Comparison of ENCODE assay signal across 12 cellular contexts in genomic region chr12:14883663-14884062, GRCh38. TPM values are rescaled to one million over a fixed set of nuclear protein-coding genes. Genes with fewer than 3 reads are reported as not detected.
DNase-seq lines count a peak whose midpoint lies in the region; ATAC-seq and TF ChIP-seq lines count a peak whose summit lies in the region.
"Had no signal": no experiment of that assay in that cellular context is flagged by ENCODE, and none has a peak within 500 bp of the region (broad histone marks: within the 10 kb centered on the region; RNA-seq: fewer than 3 reads in every experiment).

No MANE protein-coding gene starts in this region.

- H3K4me3 Mint-ChIP-seq in activated CD8-positive, alpha-beta T cell treated with anti-CD3 and anti-CD28 coated beads for 36 hours, result no peak overlapping the region

- no peak overlapping the region for H3K27ac Mint-ChIP-seq in activated CD8-positive, alpha-beta T cell treated with anti-CD3 and anti-CD28 coated beads for 36 hours

- DNase-seq in heart left ventricle (no peak), Right ventricle myocardium inferior (ENCODE audit: missing footprints) (no peak), esophagus muscularis mucosa (ENCODE audit: extremely low spot score) (no peak), trophoblast cell (no peak), foreskin melanocyte (no peak), left colon (no peak), RPMI8226 (no peak)
- no peak for DNase-seq in activated CD8-positive, alpha-beta T cell treated with anti-CD3 and anti-CD28 coated beads for 36 hours
- DNase-seq: NCI-H1048 had no signal

- no peak overlapping the region for H3K4me2 ChIP-seq in trophoblast cell (ENCODE audit: low read length)

- no peak overlapping the region for H4K91ac ChIP-seq in trophoblast cell (ENCODE audit: low read depth, low read length)

- H2AK5ac ChIP-seq in trophoblast cell (ENCODE audit: low read length), result no peak overlapping the region

- H3K18ac ChIP-seq in trophoblast cell (ENCODE audit: low read length), result no peak overlapping the region

- H2BK5ac ChIP-seq in trophoblast cell (ENCODE audit: low read depth, low read length, poor library complexity), result no peak overlapping the region

- 67 to 82% (median 74%) methylated on average over 10 of the region's 10 CpGs for WGBS in heart left ventricle, 4 donors
- 59% methylated on average over 10 of the region's 10 CpGs for WGBS in esophagus muscularis mucosa
- WGBS in trophoblast cell (ENCODE audit: extremely low coverage, insufficient coverage, insufficient read length), result no CpG with 5 or more reads among the region's 10 CpGs

- no peaks in the 10 kb centered on the region for H3K79me1 ChIP-seq in trophoblast cell (ENCODE audit: low read length)

- H3K27ac ChIP-seq in heart left ventricle, result peak overlapping the region; percentile 50 to 89 (median 79)
- H3K27ac ChIP-seq in esophagus muscularis mucosa (replicated peaks in 1 of 4), result peak overlapping the region; percentile 81 to 87 (median 86)
- no peak overlapping the region for H3K27ac ChIP-seq in trophoblast cell (ENCODE audit: low read depth, low read length)

- no peak overlapping the region for H2BK12ac ChIP-seq in trophoblast cell (ENCODE audit: low read length)

- no peaks in the 10 kb centered on the region for H3K9me3 Mint-ChIP-seq in activated CD8-positive, alpha-beta T cell treated with anti-CD3 and anti-CD28 coated beads for 36 hours

- H3K79me2 ChIP-seq in trophoblast cell (ENCODE audit: control insufficient read depth, insufficient read depth, low read length, poor library complexity), result no peaks in the 10 kb centered on the region

- CTCF ChIA-PET in activated CD8-positive, alpha-beta T cell treated with anti-CD3 and anti-CD28 coated beads for 36 hours (lab: Charles Lee), result interaction anchor here (0.6 to 2.4 kb wide), 5 partner anchors 10 to 55 kb away, joined by 3 to 10 read pairs (median 3); partner anchors contain the start of gene ERP27

- peaks cover 32% of the 10 kb centered on the region for H3K4me1 Mint-ChIP-seq in activated CD8-positive, alpha-beta T cell treated with anti-CD3 and anti-CD28 coated beads for 36 hours (ENCODE audit: low read depth)

- TF ChIP-seq POLR2A in heart left ventricle (IDR thresholded peaks at IDR 0.05) (no peak), esophagus muscularis mucosa (IDR thresholded peaks at IDR 0.05; ENCODE audit: low read depth) (no peak)

- H3K23ac ChIP-seq in trophoblast cell (ENCODE audit: low read length), result no peak overlapping the region

- no peak overlapping the region for H3K14ac ChIP-seq in trophoblast cell (ENCODE audit: low read length)

- POLR2A ChIA-PET in activated CD8-positive, alpha-beta T cell treated with anti-CD3 and anti-CD28 coated beads for 36 hours (lab: Charles Lee), result interaction anchor here (1.4 to 1.5 kb wide), 2 partner anchors 27 to 72 kb away, joined by 3 read pairs; no protein-coding TSS in a partner anchor

- peaks cover 0 to 37% (median 10%) of the 10 kb centered on the region in 9 donors for H3K36me3 ChIP-seq in heart left ventricle
- H3K36me3 ChIP-seq in esophagus muscularis mucosa, result peaks cover 10 to 19% (median 14%) of the 10 kb centered on the region in 4 donors
- H3K36me3 ChIP-seq in trophoblast cell (ENCODE audit: control insufficient read depth in 1 of 2, insufficient read depth in 2 of 2, low read length in 2 of 2), result no peaks in the 10 kb centered on the region

- H3K9me3 ChIP-seq in heart left ventricle (no peaks in the 10 kb centered on the region), esophagus muscularis mucosa (no peaks in the 10 kb centered on the region), trophoblast cell (ENCODE audit: insufficient read depth, low read depth, low read length) (no peaks in the 10 kb centered on the region)

- peak overlapping the region; percentile 28 for H4K8ac ChIP-seq in trophoblast cell (ENCODE audit: low read depth, low read length)

- H3K27me3 Mint-ChIP-seq in activated CD8-positive, alpha-beta T cell treated with anti-CD3 and anti-CD28 coated beads for 36 hours, result peaks cover 5% of the 10 kb centered on the region

- H3K4me1 ChIP-seq in heart left ventricle (peaks cover 0 to 40% (median 8%) of the 10 kb centered on the region in 12 donors), esophagus muscularis mucosa (peaks cover 16 to 38% (median 34%) of the 10 kb centered on the region in 4 donors), trophoblast cell (ENCODE audit: control insufficient read depth in 1 of 2, insufficient read depth in 2 of 2, low read length in 2 of 2) (peaks cover 0 to 2% of the 10 kb centered on the region in 2 experiments)

- no peak overlapping the region for H2BK120ac ChIP-seq in trophoblast cell (ENCODE audit: insufficient read depth, low read length, poor library complexity)

- intact Hi-C loops in heart left ventricle (cut with DNase I) (no loop called here), Right ventricle myocardium inferior (cut with DNase I) (loop anchor here (2.0 kb wide), 1 partner anchor 35 kb away; no protein-coding TSS in a partner anchor), esophagus muscularis mucosa (cut with DNase I) (no loop called here), left colon (cut with DNase I, micrococcal nuclease) (no loop called here)
- intact Hi-C loops in activated CD8-positive, alpha-beta T cell treated with anti-CD3 and anti-CD28 coated beads for 36 hours (cut with micrococcal nuclease), result loop anchor here (5.0 kb wide), 1 partner anchor 79 kb away; the partner anchor contains the start of gene ARHGDIB

- H4K12ac ChIP-seq in trophoblast cell (ENCODE audit: low read depth, low read length), result no peak overlapping the region

- TF ChIP-seq EP300 in esophagus muscularis mucosa (IDR thresholded peaks at IDR 0.05), result no peak

- no peak overlapping the region for H2AFZ ChIP-seq in trophoblast cell (ENCODE audit: insufficient read depth, low read length, poor library complexity)

- ATAC-seq in heart left ventricle, result no peak
- no peak for ATAC-seq in Right ventricle myocardium inferior
- no peak for ATAC-seq in activated CD8-positive, alpha-beta T cell treated with anti-CD3 and anti-CD28 coated beads for 36 hours
- ATAC-seq in left colon, result no peak

- H3K36me3 Mint-ChIP-seq in activated CD8-positive, alpha-beta T cell treated with anti-CD3 and anti-CD28 coated beads for 36 hours (ENCODE audit: low read depth), result no peaks in the 10 kb centered on the region

- H3K9ac ChIP-seq in trophoblast cell (ENCODE audit: low read length), result no peak overlapping the region

- H3K4me3 ChIP-seq in heart left ventricle (peak overlapping the region in 11 of 12 donors; percentile 10 to 68 (median 52)), esophagus muscularis mucosa (peak overlapping the region; percentile 49 to 63 (median 60)), trophoblast cell (ENCODE audit: low read depth, low read length) (no peak overlapping the region)

- no peak overlapping the region for H3K4ac ChIP-seq in trophoblast cell (ENCODE audit: low read depth, low read length)

- no peak for TF ChIP-seq CTCF in heart left ventricle (IDR thresholded peaks at IDR 0.05)
- TF ChIP-seq CTCF in esophagus muscularis mucosa (IDR thresholded peaks at IDR 0.05), result no peak
- no peak for TF ChIP-seq CTCF in activated CD8-positive, alpha-beta T cell treated with anti-CD3 and anti-CD28 coated beads for 36 hours (IDR thresholded peaks at IDR 0.05)

- H3K27me3 ChIP-seq in heart left ventricle (no peaks in the 10 kb centered on the region), esophagus muscularis mucosa (no peaks in the 10 kb centered on the region), trophoblast cell (ENCODE audit: insufficient read depth, low read length) (no peaks in the 10 kb centered on the region)

RNA-seq across cellular contexts. Expression of gene MGP, which starts 2.0 kb away (rescaled TPM):
- 100 to 1,000 TPM; 147 to 651 (median 255) TPM for total RNA-seq in heart left ventricle
- polyA plus RNA-seq in heart left ventricle, result 100 to 1,000 TPM; 142 to 336 TPM
- total RNA-seq in Right ventricle myocardium inferior, result 369 TPM
- 100 to 1,000 TPM; 604 to 929 (median 711) TPM for total RNA-seq in esophagus muscularis mucosa
- polyA plus RNA-seq in trophoblast cell (2013), result 0.39 and 0.45 TPM in 2 replicates
- total RNA-seq in activated CD8-positive, alpha-beta T cell treated with anti-CD3 and anti-CD28 coated beads for 36 hours, result not detected
- 100 to 1,000 TPM in 1 of 2 donors, 10 to 100 TPM in 1; 77.0 to 248 TPM for total RNA-seq in left colon
- total RNA-seq: A673 had no signal

RNA-seq across cellular contexts. Expression of gene ART4, which starts 40.3 kb away (rescaled TPM):
- total RNA-seq in heart left ventricle, result 1 to 10 TPM in 8 of 9 donors, under 1 TPM in 1; 0.44 to 5.9 (median 2.8) TPM
- polyA plus RNA-seq in heart left ventricle, result 1 to 10 TPM; 1.3 to 2.2 TPM
- 5.6 TPM for total RNA-seq in Right ventricle myocardium inferior
- 1 to 10 TPM in 3 of 4 donors, under 1 TPM in 1; 0.83 to 2.7 (median 1.9) TPM for total RNA-seq in esophagus muscularis mucosa
- polyA plus RNA-seq in trophoblast cell (2013), result 9.3 and 10.1 TPM in 2 replicates
- total RNA-seq in activated CD8-positive, alpha-beta T cell treated with anti-CD3 and anti-CD28 coated beads for 36 hours, result not detected
- under 1 TPM; 0.20 to 0.21 TPM for total RNA-seq in left colon
- total RNA-seq: A673; activated naive CD4-positive, alpha-beta T cell treated with anti-CD3 and anti-CD28 coated beads, Interleukin-2, amount 50 U/mL, for 72 hours; fibroblast of lung had no signal
- polyA plus RNA-seq: fibroblast of lung had no signal

RNA-seq across cellular contexts. Expression of gene ERP27, which starts 54.7 kb away (rescaled TPM):
- under 1 TPM in 7 of 9 donors, not detected in 2; 0.14 to 0.93 (median 0.24) TPM for total RNA-seq in heart left ventricle
- under 1 TPM; 0.12 to 0.15 TPM for polyA plus RNA-seq in heart left ventricle
- total RNA-seq in Right ventricle myocardium inferior, result 0.19 TPM
- total RNA-seq in esophagus muscularis mucosa, result 1 to 10 TPM in 1 of 4 donors, under 1 TPM in 2, not detected in 1; 0.33 to 1.0 (median 0.58) TPM
- 42.0 and 49.0 TPM in 2 replicates for polyA plus RNA-seq in trophoblast cell (2013)
- total RNA-seq in activated CD8-positive, alpha-beta T cell treated with anti-CD3 and anti-CD28 coated beads for 36 hours, result 1 to 10 TPM; 2.3 to 3.4 TPM
- total RNA-seq in left colon, result 1 to 10 TPM; 1.0 to 3.3 TPM
- total RNA-seq: A673 had no signal

Comparison
In these comparisons a context has a peak if more than half of its experiments do, and no peak if none do; other contexts are left out.
1. intact Hi-C loops: an anchor here in Right ventricle myocardium inferior (2.0 kb wide) and activated CD8-positive, alpha-beta T cell treated with anti-CD3 and anti-CD28 coated beads for 36 hours (5.0 kb wide); none called in heart left ventricle, esophagus muscularis mucosa and left colon.
2. RNA of gene MGP, which starts 2.0 kb away (total RNA-seq): 604 to 929 TPM in esophagus muscularis mucosa, 369 TPM in Right ventricle myocardium inferior (single experiment), 147 to 651 TPM in heart left ventricle and 77.0 to 248 TPM in left colon; not detected in activated CD8-positive, alpha-beta T cell treated with anti-CD3 and anti-CD28 coated beads for 36 hours; every median in the first group is over 10 times any median in the second.